ENCODE assay signal across 12 cellular contexts in genomic region chr21:21688877-21689276, GRCh38.
DNase-seq lines count a peak whose midpoint lies in the region; ATAC-seq and TF ChIP-seq lines count a peak whose summit lies in the region.
"Had no signal": no experiment of that assay in that cellular context is flagged by ENCODE, and none has a peak within 500 bp of the region (broad histone marks: within the 10 kb centered on the region; RNA-seq: fewer than 3 reads in every experiment).

No MANE protein-coding gene starts in this region.

- no peak for ATAC-seq in HG02571 (IDR thresholded peaks at IDR 0.05; ENCODE audit: unreplicated experiment)

- no peak overlapping the region for H3K27ac ChIP-seq in dorsolateral prefrontal cortex
- H3K27ac ChIP-seq: coronary artery had no signal

- H3K27me3 Mint-ChIP-seq in IgD-negative memory B cell, result no peaks in the 10 kb centered on the region

- H3K27ac Mint-ChIP-seq in IgD-negative memory B cell, result peak overlapping the region in 2 of 3 donors; percentile 18 to 26

- no peaks in the 10 kb centered on the region for H3K4me1 Mint-ChIP-seq in IgD-negative memory B cell

- H3K36me3 Mint-ChIP-seq in IgD-negative memory B cell, result no peaks in the 10 kb centered on the region

- H3K27me3 ChIP-seq in dorsolateral prefrontal cortex, result no peaks in the 10 kb centered on the region

- DNase-seq in COLO829 (ENCODE audit: low spot score), result peak; percentile 13
- DNase-seq in SKM-1 (lab: John Stamatoyannopoulos, UW; ENCODE audit: unreplicated experiment), result peak; percentile 3
- DNase-seq in iPS-NIHi7 (ENCODE audit: extremely low spot score), result peak; percentile 29
- DNase-seq in inferior parietal cortex (ENCODE audit: extremely low spot score), result no peak
- DNase-seq in dorsolateral prefrontal cortex, result no peak
- no peak for DNase-seq in anterior cingulate cortex (lab: John Stamatoyannopoulos, UW)
- DNase-seq: activated CD8-positive, alpha-beta memory T cell treated with anti-CD3 and anti-CD28 coated beads for 24 hours; NCI-H1694 treated with DMSO at 0.1 percent for 48 hours had no signal

- H3K4me3 ChIP-seq in dorsolateral prefrontal cortex, result no peak overlapping the region
- H3K4me3 ChIP-seq: coronary artery, HAP-1 had no signal

- intact Hi-C loops in dorsolateral prefrontal cortex (cut with DNase I), result no loop called here

- H3K9me3 Mint-ChIP-seq in IgD-negative memory B cell, result peaks cover 0 to 13% (median 0%) of the 10 kb centered on the region in 3 donors

- peak overlapping the region in 1 of 4 donors; percentile 7 for H3K4me3 Mint-ChIP-seq in IgD-negative memory B cell

- peak in 5 of 56 donors; percentile 13 to 28 (median 14) for TF ChIP-seq CTCF in dorsolateral prefrontal cortex (IDR thresholded peaks at IDR 0.05 in 54 of 56, conservative IDR thresholded peaks at IDR 0.05 in 2 of 56; ENCODE audit: low read depth in 1 of 56, partially characterized antibody in 56 of 56)

Comparison
In these comparisons a context has a peak if more than half of its experiments do, and no peak if none do; other contexts are left out.
1. DNase-seq: peak in COLO829 (single experiment), SKM-1 (single experiment) and iPS-NIHi7 (single experiment); none in inferior parietal cortex (single experiment), dorsolateral prefrontal cortex (0 of 10) and anterior cingulate cortex (0 of 58).